In the genomic region with DNA sequence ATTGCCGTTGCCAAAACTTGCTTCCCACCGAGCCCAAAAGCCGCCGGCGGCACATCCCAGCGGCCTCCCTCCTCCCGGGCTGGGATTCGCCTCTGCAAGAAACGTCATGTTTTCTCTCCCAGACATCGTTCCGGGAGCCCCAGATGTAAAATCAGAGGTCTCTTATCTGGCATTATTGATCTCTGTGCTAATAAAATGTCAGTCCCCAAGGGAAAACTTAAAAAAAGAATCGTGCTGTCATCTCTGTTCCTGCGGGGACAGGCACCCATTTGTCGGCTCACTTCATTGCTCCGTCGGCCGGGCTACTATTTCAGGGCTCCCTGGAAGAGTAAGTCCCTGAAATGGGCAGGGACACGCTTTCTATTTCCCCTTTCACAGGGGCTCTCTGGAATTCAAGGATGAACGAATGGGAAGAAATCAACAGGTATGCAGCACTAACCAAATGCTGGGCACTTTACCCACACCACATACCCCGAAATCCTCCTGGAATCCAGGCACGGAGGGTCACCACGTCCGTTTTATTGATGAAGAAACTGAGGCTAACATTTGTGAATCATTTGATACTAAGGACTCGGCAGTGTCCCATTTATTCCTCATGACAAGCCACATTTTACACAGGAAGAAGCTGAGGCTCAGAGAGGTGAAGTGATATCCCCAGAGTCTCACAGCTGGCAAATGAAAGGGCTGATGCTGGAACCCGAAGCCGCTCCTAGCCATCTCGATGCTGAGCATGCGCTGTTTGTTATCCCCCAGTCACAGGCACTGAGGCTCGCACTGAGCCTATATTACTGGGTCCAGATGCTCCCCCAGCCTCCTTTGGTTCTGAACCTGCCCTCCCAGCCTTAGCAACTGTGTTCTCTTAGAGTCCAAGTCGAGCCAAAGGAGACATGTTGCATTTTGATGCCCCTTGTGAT, we compare ENCODE assay signal across 22 cellular contexts. TPM values are rescaled to one million over a fixed set of nuclear protein-coding genes. Genes with fewer than 3 reads are reported as not detected.
A peak's percentile ranks its signal among the peaks of the same experiment; 100 is the strongest.
DNase-seq lines count a peak whose midpoint lies in the region; ATAC-seq and TF ChIP-seq lines count a peak whose summit lies in the region.
"Had no signal": no experiment of that assay in that cellular context is flagged by ENCODE, and none has a peak within 500 bp of the region (broad histone marks: within the 10 kb centered on the region; RNA-seq: fewer than 3 reads in every experiment).

No MANE protein-coding gene starts in this region.

- H3K27me3 ChIP-seq in BE2C: peaks cover 5% of the 10 kb centered on the region
- peaks cover 6% of the 10 kb centered on the region; the same call in 1 of the 2 replicates for H3K27me3 ChIP-seq in iPS DF 6.9 (ENCODE audit: control insufficient read depth, insufficient read depth, low read length)
- peaks cover 11% of the 10 kb centered on the region for H3K27me3 ChIP-seq in effector memory CD4-positive, alpha-beta T cell (replicated peaks; ENCODE audit: control insufficient read depth, insufficient read depth, low read length, poor library complexity, severe bottlenecking)

- peak; percentile 29 for DNase-seq in BE2C
- DNase-seq in NCI-H69 (lab: John Stamatoyannopoulos, UW): peak; percentile 45
- no peak for DNase-seq in iPS DF 6.9 (ENCODE audit: low read depth, low spot score)
- no peak for DNase-seq in neural crest cell (ENCODE audit: low read depth, low spot score)
- DNase-seq in effector memory CD4-positive, alpha-beta T cell: no peak
- no peak for DNase-seq in COR-L47 (lab: John Stamatoyannopoulos, UW)
- no peak for DNase-seq in MV-4-11 (lab: John Stamatoyannopoulos, UW)
- DNase-seq: activated naive CD4-positive, alpha-beta T cell treated with anti-CD3 and anti-CD28 coated beads, Interleukin-2, amount 50 U/mL, for 16 hours; activated T-cell treated with anti-CD3 and anti-CD28 coated beads for 4 hours; hypothalamus; left ventricle myocardium inferior; MM.1S; NCI-H187 treated with DMSO at 0.1 percent for 48 hours; NCI-H446; NK-92 treated with Interleukin-12 subunit alpha and Interleukin-12 subunit beta, amount 100 ng/mL, for 24 hours; psoas muscle; stimulated activated CD4-positive, alpha-beta T cell treated with anti-CD3 and anti-CD28 coated beads, Interleukin-12 subunit alpha, Interleukin-12 subunit beta, amount 100 ng/mL, for 4 hours; thyroid gland had no signal

- TF ChIP-seq CTCF in BE2C (IDR thresholded peaks at IDR 0.05; ENCODE audit: low read depth, low read length) (no peak), neural crest cell (conservative IDR thresholded peaks at IDR 0.05) (no peak)

- peaks cover 44% of the 10 kb centered on the region for H3K4me1 Mint-ChIP-seq in neural crest cell

- H3K9me3 Mint-ChIP-seq in neural crest cell: no peaks in the 10 kb centered on the region

- peak overlapping the region; percentile 17 for H3K4me3 Mint-ChIP-seq in neural crest cell
- H3K4me3 Mint-ChIP-seq: IgD-negative memory B cell; stimulated activated memory B cell treated with anti-CD40 and anti-IgM and Interleukin-4, amounts not matched to agents 10 μg/mL and 1 μg/mL and 100 μg/mL, for 72 hours had no signal

- H3K27ac ChIP-seq in iPS DF 6.9 (ENCODE audit: low read length): no peak overlapping the region
- no peak overlapping the region for H3K27ac ChIP-seq in effector memory CD4-positive, alpha-beta T cell (ENCODE audit: insufficient read depth, low read length, poor library complexity, severe bottlenecking)
- H3K27ac ChIP-seq: left ventricle myocardium inferior, psoas muscle, thyroid gland had no signal

- no peak for ATAC-seq in GM18517 (IDR thresholded peaks at IDR 0.05; ENCODE audit: unreplicated experiment)
- ATAC-seq: psoas muscle; stimulated activated memory B cell treated with anti-CD40 and anti-IgM and Interleukin-4, amounts not matched to agents 10 μg/mL and 1 μg/mL and 100 μg/mL, for 72 hours had no signal

- H3K9me3 ChIP-seq in BE2C: no peaks in the 10 kb centered on the region
- H3K9me3 ChIP-seq in iPS DF 6.9 (ENCODE audit: control insufficient read depth, insufficient read depth, low read length): no peaks in the 10 kb centered on the region
- H3K9me3 ChIP-seq in effector memory CD4-positive, alpha-beta T cell (ENCODE audit: control insufficient read depth, low read length): no peaks in the 10 kb centered on the region
- H3K9me3 ChIP-seq: left ventricle myocardium inferior, psoas muscle, thyroid gland had no signal

- H3K4me1 ChIP-seq in BE2C (peaks cover 5% of the 10 kb centered on the region), iPS DF 6.9 (ENCODE audit: control insufficient read depth, insufficient read depth, low read length) (peaks cover 1% of the 10 kb centered on the region; the same call in 1 of the 2 replicates)
- H3K4me1 ChIP-seq in effector memory CD4-positive, alpha-beta T cell (ENCODE audit: control insufficient read depth, insufficient read depth, low read length, poor library complexity, severe bottlenecking): no peaks in the 10 kb centered on the region
- H3K4me1 ChIP-seq: left ventricle myocardium inferior, psoas muscle had no signal

- no peaks in the 10 kb centered on the region for H3K36me3 Mint-ChIP-seq in neural crest cell (ENCODE audit: low read depth)
- H3K36me3 Mint-ChIP-seq: CD14-positive monocyte; IgD-negative memory B cell; stimulated activated memory B cell treated with anti-CD40 and anti-IgM and Interleukin-4, amounts not matched to agents 10 μg/mL and 1 μg/mL and 100 μg/mL, for 72 hours had no signal

- no peak overlapping the region for H3K27ac Mint-ChIP-seq in neural crest cell (ENCODE audit: unreplicated experiment)
- H3K27ac Mint-ChIP-seq: IgD-negative memory B cell; stimulated activated memory B cell treated with anti-CD40 and anti-IgM and Interleukin-4, amounts not matched to agents 10 μg/mL and 1 μg/mL and 100 μg/mL, for 72 hours had no signal

- H3K36me3 ChIP-seq in BE2C (no peaks in the 10 kb centered on the region), iPS DF 6.9 (ENCODE audit: control insufficient read depth, insufficient read depth, low read length) (no peaks in the 10 kb centered on the region)
- no peaks in the 10 kb centered on the region for H3K36me3 ChIP-seq in effector memory CD4-positive, alpha-beta T cell (ENCODE audit: control insufficient read depth, insufficient read depth, low read length)
- H3K36me3 ChIP-seq: left ventricle myocardium inferior, thyroid gland had no signal

- H3K4me3 ChIP-seq in BE2C (ENCODE audit: low read depth, low read length) (peak overlapping the region; percentile 45), iPS DF 6.9 (ENCODE audit: low read length) (peak overlapping the region; percentile 4; the same call in 1 of the 2 replicates)
- H3K4me3 ChIP-seq in effector memory CD4-positive, alpha-beta T cell (ENCODE audit: insufficient read depth, low read depth, low read length, poor library complexity, severe bottlenecking): no peak overlapping the region
- H3K4me3 ChIP-seq: left ventricle myocardium inferior, psoas muscle, thyroid gland had no signal

- H3K27me3 Mint-ChIP-seq in neural crest cell (ENCODE audit: low read depth): peaks cover 80% of the 10 kb centered on the region

- WGBS in iPS DF 6.9 (ENCODE audit: insufficient coverage, insufficient read length): no CpG with 5 or more reads among the region's 30 CpGs

RNA-seq across cellular contexts. Expression of gene MSX2, which starts 35.7 kb away (rescaled TPM):
- 26.4 TPM for polyA plus RNA-seq in BE2C (2012; ENCODE audit: insufficient read depth, insufficient read length, low read depth)
- 0.89 and 1.1 TPM in 2 replicates for total RNA-seq in neural crest cell
- polyA plus RNA-seq: IgD-negative memory B cell had no signal

Comparison
In these comparisons a context has a peak if more than half of its experiments do, and no peak if none do; other contexts are left out.
1. DNase-seq: peak in BE2C (single experiment) and NCI-H69 (single experiment); none in iPS DF 6.9 (single experiment), neural crest cell (single experiment), effector memory CD4-positive, alpha-beta T cell (0 of 3), COR-L47 (single experiment) and MV-4-11 (single experiment).